In the genomic region with DNA sequence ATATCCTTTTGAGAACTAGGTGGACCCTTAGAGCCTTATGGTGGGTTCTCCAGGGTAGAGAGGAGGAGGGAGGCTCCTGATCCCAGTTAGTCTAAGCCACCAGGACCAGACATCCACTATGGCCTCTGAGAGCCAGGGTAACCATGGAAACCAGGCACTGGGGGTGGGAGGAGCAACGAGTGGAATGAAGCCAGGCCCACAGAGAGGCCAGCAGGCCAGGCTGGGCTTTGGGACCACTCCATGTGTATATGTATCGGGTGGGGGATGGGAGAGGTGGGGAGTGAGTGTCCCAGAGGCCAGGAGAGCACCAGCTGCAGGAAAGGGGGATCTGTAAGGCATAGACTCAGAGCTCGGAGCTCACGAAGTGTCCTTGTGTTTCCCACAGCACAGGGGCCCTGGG, we compare ENCODE assay signal across 24 cellular contexts. TPM values are rescaled to one million over a fixed set of nuclear protein-coding genes. Genes with fewer than 3 reads are reported as not detected.
DNase-seq lines count a peak whose midpoint lies in the region; ATAC-seq and TF ChIP-seq lines count a peak whose summit lies in the region.
"Had no signal": no experiment of that assay in that cellular context is flagged by ENCODE, and none has a peak within 500 bp of the region (broad histone marks: within the 10 kb centered on the region; RNA-seq: fewer than 3 reads in every experiment).

No MANE protein-coding gene starts in this region.

- 0 out of 2 replicates have a peak, but pooled peaks cover 6% of the 10 kb centered on the region for H3F3A ChIP-seq in GM23338 (replicated peaks; ENCODE audit: low read depth)

- ATAC-seq in GM23338 (peak; percentile 76), HG02840 (IDR thresholded peaks at IDR 0.05; ENCODE audit: low FRiP score, unreplicated experiment) (no peak), upper lobe of right lung (no peak)
- no peak for ATAC-seq in central memory CD8-positive, alpha-beta T cell (replicated peaks; ENCODE audit: extremely low read depth, poor library complexity, severe bottlenecking)
- ATAC-seq: activated CD4-positive, CD25-positive, alpha-beta regulatory T cell treated with anti-CD3 and anti-CD28 coated beads, Interleukin-2, amount 50 U/mL, for 24 hours; GM12878; heart left ventricle had no signal

- intact Hi-C loops in upper lobe of right lung (cut with DNase I): no loop called here

- no peaks in the 10 kb centered on the region for H3K9me2 ChIP-seq in GM23338 (ENCODE audit: insufficient read depth)

- H3K4me3 Mint-ChIP-seq in GM23338 (no peak overlapping the region), nephron (no peak overlapping the region)
- no peak overlapping the region for H3K4me3 Mint-ChIP-seq in central memory CD8-positive, alpha-beta T cell
- H3K4me3 Mint-ChIP-seq: activated T-helper 1 cell treated with anti-CD3 and anti-CD28 coated beads, Interleukin-12 subunit alpha, Interleukin-12 subunit beta, Interleukin-2, Interleukin-4 antibody, amounts not matched to agents 30 ng/mL and 10 ng/mL and 1 ng/mL, durations not matched to agents 14 hours and 24 hours and 36 hours had no signal

- H3K4me1 Mint-ChIP-seq in GM23338 (peaks cover 29% of the 10 kb centered on the region), nephron (peaks cover 45% of the 10 kb centered on the region)
- H3K4me1 Mint-ChIP-seq in central memory CD8-positive, alpha-beta T cell: peaks cover 18% of the 10 kb centered on the region

- peak overlapping the region; percentile 6 for H3K4me2 ChIP-seq in GM23338
- H3K4me2 ChIP-seq: KMS-11, PC-9 had no signal

- H3K27me3 ChIP-seq in GM23338 (ENCODE audit: insufficient read depth): no peaks in the 10 kb centered on the region
- H3K27me3 ChIP-seq in upper lobe of right lung: no peaks in the 10 kb centered on the region
- H3K27me3 ChIP-seq: heart left ventricle, right atrium auricular region, testis had no signal

- H3K27ac Mint-ChIP-seq in GM23338 (no peak overlapping the region), nephron (peak overlapping the region; percentile 71 to 95 (median 73))
- peak overlapping the region; percentile 5 for H3K27ac Mint-ChIP-seq in central memory CD8-positive, alpha-beta T cell (ENCODE audit: low read depth)
- H3K27ac Mint-ChIP-seq: activated T-helper 1 cell treated with anti-CD3 and anti-CD28 coated beads, Interleukin-12 subunit alpha, Interleukin-12 subunit beta, Interleukin-2, Interleukin-4 antibody, amounts not matched to agents 30 ng/mL and 10 ng/mL and 1 ng/mL, durations not matched to agents 14 hours and 24 hours and 36 hours had no signal

- H3K9me3 ChIP-seq in upper lobe of right lung: no peaks in the 10 kb centered on the region
- H3K9me3 ChIP-seq: right atrium auricular region, SJSA1, testis had no signal

- no peak overlapping the region; the same call in 1 of the 2 replicates for H3K27ac ChIP-seq in GM23338 (ENCODE audit: low read depth)
- no peak overlapping the region for H3K27ac ChIP-seq in upper lobe of right lung
- H3K27ac ChIP-seq: heart left ventricle, KMS-11, PC-9, right atrium auricular region, SJSA1, testis had no signal

- no peak overlapping the region for H3K4me3 ChIP-seq in GM23338
- H3K4me3 ChIP-seq in upper lobe of right lung: no peak overlapping the region
- H3K4me3 ChIP-seq: GM12878, heart left ventricle, PC-9, right atrium auricular region, SJSA1, testis had no signal

- no peaks in the 10 kb centered on the region for H3K79me2 ChIP-seq in GM23338 (replicated peaks; ENCODE audit: insufficient read depth)

- H3K36me3 Mint-ChIP-seq in GM23338 (ENCODE audit: low read depth) (no peaks in the 10 kb centered on the region; the same call in 2 of the 3 replicates), nephron (ENCODE audit: low read depth) (peaks cover 4% of the 10 kb centered on the region)
- no peaks in the 10 kb centered on the region for H3K36me3 Mint-ChIP-seq in central memory CD8-positive, alpha-beta T cell (ENCODE audit: insufficient read depth)

- H4K20me1 ChIP-seq in GM23338 (replicated peaks; ENCODE audit: insufficient read depth): no peaks in the 10 kb centered on the region

- H3K27me3 Mint-ChIP-seq in GM23338 (ENCODE audit: insufficient read depth, low read depth, poor library complexity): peaks cover 22% of the 10 kb centered on the region
- peaks cover 37% of the 10 kb centered on the region for H3K27me3 Mint-ChIP-seq in central memory CD8-positive, alpha-beta T cell
- H3K27me3 Mint-ChIP-seq in nephron (ENCODE audit: low read depth): peaks cover 9% of the 10 kb centered on the region

- DNase-seq in GM23338 (ENCODE audit: low spot score) (peak; percentile 70), NCI-H2171 treated with DMSO at 0.1 percent for 48 hours (lab: John Stamatoyannopoulos, UW) (peak; percentile 46), SIG-M5 (lab: John Stamatoyannopoulos, UW) (no peak), upper lobe of right lung (no peak), AG08396 (ENCODE audit: low spot score) (no peak)
- no peak for DNase-seq in central memory CD8-positive, alpha-beta T cell (ENCODE audit: low spot score in 2 of 2)
- DNase-seq: AML-193; effector CD4-positive, alpha-beta T cell; GF-D8; heart left ventricle; mesenchymal stem cell; PC-9; T-helper 9 cell; testis had no signal

- peak overlapping the region; percentile 97 for H2AFZ ChIP-seq in GM23338
- H2AFZ ChIP-seq: PC-9 had no signal

- peaks cover 22% of the 10 kb centered on the region for H3K4me1 ChIP-seq in GM23338 (ENCODE audit: insufficient read depth)
- no peaks in the 10 kb centered on the region for H3K4me1 ChIP-seq in upper lobe of right lung
- H3K4me1 ChIP-seq: right atrium auricular region, testis had no signal

- H3K36me3 ChIP-seq in GM23338 (ENCODE audit: insufficient read depth) (no peaks in the 10 kb centered on the region), upper lobe of right lung (no peaks in the 10 kb centered on the region)
- H3K36me3 ChIP-seq: heart left ventricle, right atrium auricular region, SJSA1 had no signal

- H3K9me3 Mint-ChIP-seq in GM23338 (peaks cover 5% of the 10 kb centered on the region; the same call in 1 of the 3 replicates), nephron (no peaks in the 10 kb centered on the region)
- no peaks in the 10 kb centered on the region for H3K9me3 Mint-ChIP-seq in central memory CD8-positive, alpha-beta T cell

- TF ChIP-seq CTCF in GM23338 (conservative IDR thresholded peaks at IDR 0.05; ENCODE audit: low read depth in 2 of 2): no peak
- TF ChIP-seq CTCF in nephron (IDR thresholded peaks at IDR 0.05; ENCODE audit: unreplicated experiment in 3 of 3): no peak
- no peak for TF ChIP-seq CTCF in upper lobe of right lung (IDR thresholded peaks at IDR 0.05)

TF ChIP-seq in GM23338, 12 proteins besides CTCF, POLR2A, EP300 and RAD21 (continues in another document):
- TF ChIP-seq, protein P1, sequence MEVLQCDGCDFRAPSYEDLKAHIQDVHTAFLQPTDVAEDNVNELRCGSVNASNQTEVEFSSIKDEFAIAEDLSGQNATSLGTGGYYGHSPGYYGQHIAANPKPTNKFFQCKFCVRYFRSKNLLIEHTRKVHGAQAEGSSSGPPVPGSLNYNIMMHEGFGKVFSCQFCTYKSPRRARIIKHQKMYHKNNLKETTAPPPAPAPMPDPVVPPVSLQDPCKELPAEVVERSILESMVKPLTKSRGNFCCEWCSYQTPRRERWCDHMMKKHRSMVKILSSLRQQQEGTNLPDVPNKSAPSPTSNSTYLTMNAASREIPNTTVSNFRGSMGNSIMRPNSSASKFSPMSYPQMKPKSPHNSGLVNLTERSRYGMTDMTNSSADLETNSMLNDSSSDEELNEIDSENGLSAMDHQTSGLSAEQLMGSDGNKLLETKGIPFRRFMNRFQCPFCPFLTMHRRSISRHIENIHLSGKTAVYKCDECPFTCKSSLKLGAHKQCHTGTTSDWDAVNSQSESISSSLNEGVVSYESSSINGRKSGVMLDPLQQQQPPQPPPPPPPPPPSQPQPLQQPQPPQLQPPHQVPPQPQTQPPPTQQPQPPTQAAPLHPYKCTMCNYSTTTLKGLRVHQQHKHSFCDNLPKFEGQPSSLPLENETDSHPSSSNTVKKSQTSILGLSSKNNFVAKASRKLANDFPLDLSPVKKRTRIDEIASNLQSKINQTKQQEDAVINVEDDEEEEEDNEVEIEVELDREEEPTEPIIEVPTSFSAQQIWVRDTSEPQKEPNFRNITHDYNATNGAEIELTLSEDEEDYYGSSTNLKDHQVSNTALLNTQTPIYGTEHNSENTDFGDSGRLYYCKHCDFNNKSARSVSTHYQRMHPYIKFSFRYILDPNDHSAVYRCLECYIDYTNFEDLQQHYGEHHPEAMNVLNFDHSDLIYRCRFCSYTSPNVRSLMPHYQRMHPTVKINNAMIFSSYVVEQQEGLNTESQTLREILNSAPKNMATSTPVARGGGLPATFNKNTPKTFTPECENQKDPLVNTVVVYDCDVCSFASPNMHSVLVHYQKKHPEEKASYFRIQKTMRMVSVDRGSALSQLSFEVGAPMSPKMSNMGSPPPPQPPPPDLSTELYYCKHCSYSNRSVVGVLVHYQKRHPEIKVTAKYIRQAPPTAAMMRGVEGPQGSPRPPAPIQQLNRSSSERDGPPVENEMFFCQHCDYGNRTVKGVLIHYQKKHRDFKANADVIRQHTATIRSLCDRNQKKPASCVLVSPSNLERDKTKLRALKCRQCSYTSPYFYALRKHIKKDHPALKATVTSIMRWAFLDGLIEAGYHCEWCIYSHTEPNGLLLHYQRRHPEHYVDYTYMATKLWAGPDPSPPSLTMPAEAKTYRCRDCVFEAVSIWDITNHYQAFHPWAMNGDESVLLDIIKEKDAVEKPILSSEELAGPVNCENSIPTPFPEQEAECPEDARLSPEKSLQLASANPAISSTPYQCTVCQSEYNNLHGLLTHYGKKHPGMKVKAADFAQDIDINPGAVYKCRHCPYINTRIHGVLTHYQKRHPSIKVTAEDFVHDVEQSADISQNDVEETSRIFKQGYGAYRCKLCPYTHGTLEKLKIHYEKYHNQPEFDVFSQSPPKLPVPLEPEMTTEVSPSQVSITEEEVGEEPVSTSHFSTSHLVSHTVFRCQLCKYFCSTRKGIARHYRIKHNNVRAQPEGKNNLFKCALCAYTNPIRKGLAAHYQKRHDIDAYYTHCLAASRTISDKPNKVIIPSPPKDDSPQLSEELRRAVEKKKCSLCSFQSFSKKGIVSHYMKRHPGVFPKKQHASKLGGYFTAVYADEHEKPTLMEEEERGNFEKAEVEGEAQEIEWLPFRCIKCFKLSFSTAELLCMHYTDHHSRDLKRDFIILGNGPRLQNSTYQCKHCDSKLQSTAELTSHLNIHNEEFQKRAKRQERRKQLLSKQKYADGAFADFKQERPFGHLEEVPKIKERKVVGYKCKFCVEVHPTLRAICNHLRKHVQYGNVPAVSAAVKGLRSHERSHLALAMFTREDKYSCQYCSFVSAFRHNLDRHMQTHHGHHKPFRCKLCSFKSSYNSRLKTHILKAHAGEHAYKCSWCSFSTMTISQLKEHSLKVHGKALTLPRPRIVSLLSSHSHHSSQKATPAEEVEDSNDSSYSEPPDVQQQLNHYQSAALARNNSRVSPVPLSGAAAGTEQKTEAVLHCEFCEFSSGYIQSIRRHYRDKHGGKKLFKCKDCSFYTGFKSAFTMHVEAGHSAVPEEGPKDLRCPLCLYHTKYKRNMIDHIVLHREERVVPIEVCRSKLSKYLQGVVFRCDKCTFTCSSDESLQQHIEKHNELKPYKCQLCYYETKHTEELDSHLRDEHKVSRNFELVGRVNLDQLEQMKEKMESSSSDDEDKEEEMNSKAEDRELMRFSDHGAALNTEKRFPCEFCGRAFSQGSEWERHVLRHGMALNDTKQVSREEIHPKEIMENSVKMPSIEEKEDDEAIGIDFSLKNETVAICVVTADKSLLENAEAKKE (CRISPR knock-in tag; IDR thresholded peaks at IDR 0.05): no peak

RNA-seq across cellular contexts. Expression of a gene that starts 15.6 kb away (rescaled TPM):
- 10.6 and 12.0 TPM in 2 replicates for total RNA-seq in GM23338 (2014; rRNA removed; shearing (Covaris generic))
- polyA plus RNA-seq in GM23338 (2016; fragmentation: Nextera tagmentation; extraction: Ambion mirVana): 5.8 and 6.0 TPM in 2 replicates
- 46.4 TPM for total RNA-seq in upper lobe of right lung
- total RNA-seq: NCI-H460, PC-9 had no signal
- polyA plus RNA-seq: keratinocyte had no signal

Comparison
In these comparisons a context has a peak if more than half of its experiments do, and no peak if none do; other contexts are left out.
1. DNase-seq: peak in GM23338 (single experiment) and NCI-H2171 treated with DMSO at 0.1 percent for 48 hours (single experiment); none in central memory CD8-positive, alpha-beta T cell (0 of 2), SIG-M5 (single experiment), upper lobe of right lung (single experiment) and AG08396 (single experiment).